8 cellular contexts compared by ENCODE assay signal in the genomic region with DNA sequence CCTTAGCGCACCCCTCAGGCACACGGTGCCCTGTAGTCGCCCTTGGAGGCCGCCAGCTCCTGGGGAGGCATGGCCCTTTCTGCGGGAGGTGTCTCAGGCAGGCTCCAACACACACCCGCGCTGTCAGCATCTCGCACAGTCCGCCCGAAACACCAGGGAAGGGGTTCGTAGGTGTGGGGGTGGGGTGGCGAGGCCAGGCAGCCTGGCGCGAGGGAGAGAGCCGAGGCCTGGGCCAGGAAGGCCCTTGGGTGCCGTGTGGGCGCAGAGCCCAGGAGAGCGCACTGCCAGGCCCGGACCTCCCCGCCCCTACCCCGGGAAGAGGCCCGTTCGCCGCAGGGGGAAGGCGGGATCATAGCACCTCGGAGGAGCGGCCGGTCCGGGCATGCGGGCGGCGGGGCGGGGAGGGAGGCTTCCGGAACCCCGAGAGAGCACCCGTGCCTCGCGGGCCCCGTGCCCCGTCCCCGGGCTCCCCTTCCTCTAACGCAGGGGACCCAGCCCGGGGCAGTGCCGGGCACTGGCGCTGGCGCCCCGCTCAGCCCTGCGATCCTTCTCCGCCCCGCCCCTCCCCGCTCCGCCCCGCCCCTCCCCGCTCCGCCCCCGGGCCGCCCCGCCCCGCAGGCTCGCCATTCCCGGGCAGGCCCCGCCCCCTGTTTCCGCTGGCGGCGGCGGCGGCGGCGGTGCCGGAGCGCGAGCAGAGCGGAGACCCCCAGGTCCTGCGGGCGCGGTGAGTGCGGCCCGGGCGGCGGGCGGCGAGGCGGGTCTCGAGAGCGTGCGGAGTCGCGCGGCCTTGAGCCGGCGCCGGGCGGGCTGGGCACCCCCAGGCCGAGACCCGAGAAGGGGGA. TPM values are rescaled to one million over a fixed set of nuclear protein-coding genes. Genes with fewer than 3 reads are reported as not detected.
DNase-seq lines count a peak whose midpoint lies in the region; ATAC-seq and TF ChIP-seq lines count a peak whose summit lies in the region.

A gene with protein sequence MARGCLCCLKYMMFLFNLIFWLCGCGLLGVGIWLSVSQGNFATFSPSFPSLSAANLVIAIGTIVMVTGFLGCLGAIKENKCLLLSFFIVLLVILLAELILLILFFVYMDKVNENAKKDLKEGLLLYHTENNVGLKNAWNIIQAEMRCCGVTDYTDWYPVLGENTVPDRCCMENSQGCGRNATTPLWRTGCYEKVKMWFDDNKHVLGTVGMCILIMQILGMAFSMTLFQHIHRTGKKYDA (plus strand): TSS at position 650 of the 842 bp plus-strand sequence. CDS start 123,815 bp downstream, outside the sequence.

- H3K4me1 ChIP-seq in esophagus squamous epithelium = peaks cover 16 to 75% (median 24%) of the 10 kb centered on the region in 3 donors
- peaks cover 0 to 3% of the 10 kb centered on the region in 2 donors for H3K4me1 ChIP-seq in naive thymus-derived CD4-positive, alpha-beta T cell (ENCODE audit: control insufficient read depth in 2 of 2, insufficient read depth in 2 of 2, low read length in 2 of 2)

- peaks cover 0 to 21% (median 13%) of the 10 kb centered on the region in 7 donors for H3K4me1 Mint-ChIP-seq in naive thymus-derived CD4-positive, alpha-beta T cell
- H3K4me1 Mint-ChIP-seq in stimulated activated naive B cell treated with anti-CD40 and anti-IgM and Interleukin-4, amounts not matched to agents 10 μg/mL and 1 μg/mL and 100 μg/mL, for 72 hours = peaks cover 2 to 15% of the 10 kb centered on the region in 2 donors

- peaks cover 0 to 31% (median 5%) of the 10 kb centered on the region in 5 donors for H3K27me3 Mint-ChIP-seq in naive thymus-derived CD4-positive, alpha-beta T cell
- peaks cover 13 to 16% of the 10 kb centered on the region in 2 donors for H3K27me3 Mint-ChIP-seq in stimulated activated naive B cell treated with anti-CD40 and anti-IgM and Interleukin-4, amounts not matched to agents 10 μg/mL and 1 μg/mL and 100 μg/mL, for 72 hours

- no peak for TF ChIP-seq CTCF in esophagus squamous epithelium (IDR thresholded peaks at IDR 0.05)

- peak within 1 kb of the TSS; percentile 94 to 96 (median 94) for H3K27ac ChIP-seq in esophagus squamous epithelium
- H3K27ac ChIP-seq in naive thymus-derived CD4-positive, alpha-beta T cell (ENCODE audit: low read depth, low read length) = peak within 1 kb of the TSS; percentile 0

- H3K4me3 Mint-ChIP-seq in naive thymus-derived CD4-positive, alpha-beta T cell = peak within 1 kb of the TSS; percentile 75 to 90 (median 86)
- peak within 1 kb of the TSS; percentile 89 to 90 for H3K4me3 Mint-ChIP-seq in stimulated activated naive B cell treated with anti-CD40 and anti-IgM and Interleukin-4, amounts not matched to agents 10 μg/mL and 1 μg/mL and 100 μg/mL, for 72 hours

- WGBS in esophagus squamous epithelium, 2 donors = 2 to 16% methylated on average over 6 of the region's 95 CpGs

- H3K9me3 Mint-ChIP-seq in naive thymus-derived CD4-positive, alpha-beta T cell = no peaks in the 10 kb centered on the region
- no peaks in the 10 kb centered on the region for H3K9me3 Mint-ChIP-seq in stimulated activated naive B cell treated with anti-CD40 and anti-IgM and Interleukin-4, amounts not matched to agents 10 μg/mL and 1 μg/mL and 100 μg/mL, for 72 hours

- H3K9me3 ChIP-seq in esophagus squamous epithelium = no peaks in the 10 kb centered on the region
- no peaks in the 10 kb centered on the region for H3K9me3 ChIP-seq in naive thymus-derived CD4-positive, alpha-beta T cell (ENCODE audit: control insufficient read depth in 2 of 3, low read length in 3 of 3)

- no peaks in the 10 kb centered on the region for H3K27me3 ChIP-seq in esophagus squamous epithelium
- peaks cover 0 to 4% of the 10 kb centered on the region in 2 donors for H3K27me3 ChIP-seq in naive thymus-derived CD4-positive, alpha-beta T cell (ENCODE audit: control insufficient read depth in 2 of 2, insufficient read depth in 2 of 2, low read length in 2 of 2)

- H3K4me3 ChIP-seq in esophagus squamous epithelium = peak within 1 kb of the TSS; percentile 69 to 94 (median 90)
- peak within 1 kb of the TSS; percentile 64 for H3K4me3 ChIP-seq in naive thymus-derived CD4-positive, alpha-beta T cell (ENCODE audit: low read length)

- intact Hi-C loops in esophagus squamous epithelium (cut with DNase I) = no loop called here
- intact Hi-C loops in naive thymus-derived CD4-positive, alpha-beta T cell (cut with micrococcal nuclease) = loop anchor here in 1 of 2 donors (1.0 to 10.0 kb wide), 8 partner anchors 126 to 1245 kb away; a partner anchor contains a TSS

- peak in 2 of 4 donors; percentile 42 to 55 for TF ChIP-seq POLR2A in esophagus squamous epithelium (IDR thresholded peaks at IDR 0.05)

- peak within 1 kb of the TSS in 7 of 9 donors; percentile 26 to 70 (median 62) for H3K27ac Mint-ChIP-seq in naive thymus-derived CD4-positive, alpha-beta T cell
- H3K27ac Mint-ChIP-seq in stimulated activated naive B cell treated with anti-CD40 and anti-IgM and Interleukin-4, amounts not matched to agents 10 μg/mL and 1 μg/mL and 100 μg/mL, for 72 hours = peak within 1 kb of the TSS; percentile 82

- no peaks in the 10 kb centered on the region for H3K36me3 ChIP-seq in esophagus squamous epithelium
- H3K36me3 ChIP-seq in naive thymus-derived CD4-positive, alpha-beta T cell (ENCODE audit: control insufficient read depth in 2 of 3, insufficient read depth in 3 of 3, low read length in 3 of 3) = no peaks in the 10 kb centered on the region

- DNase-seq in NCI-H1694 treated with DMSO at 0.1 percent for 48 hours (lab: John Stamatoyannopoulos, UW) (peak; percentile 44), NCI-H1694 (lab: John Stamatoyannopoulos, UW) (no peak), NOMO-1 treated with DMSO at 0.1 percent for 48 hours (lab: John Stamatoyannopoulos, UW; ENCODE audit: unreplicated experiment) (peak; percentile 18), activated T-helper 1 cell treated with Interleukin-2 at 50 U/mL for 16 hours (ENCODE audit: low read depth) (peak; percentile 48), esophagus squamous epithelium (lab: John Stamatoyannopoulos, UW) (no peak)
- peak; percentile 19 to 83 (median 64) for DNase-seq in naive thymus-derived CD4-positive, alpha-beta T cell
- peak; percentile 11 for DNase-seq in stimulated activated naive B cell treated with anti-CD40 and anti-IgM and Interleukin-4, amounts not matched to agents 10 μg/mL and 1 μg/mL and 100 μg/mL, for 72 hours

- no peaks in the 10 kb centered on the region for H3K36me3 Mint-ChIP-seq in naive thymus-derived CD4-positive, alpha-beta T cell
- no peaks in the 10 kb centered on the region for H3K36me3 Mint-ChIP-seq in stimulated activated naive B cell treated with anti-CD40 and anti-IgM and Interleukin-4, amounts not matched to agents 10 μg/mL and 1 μg/mL and 100 μg/mL, for 72 hours

- CTCF ChIA-PET in naive thymus-derived CD4-positive, alpha-beta T cell (lab: Charles Lee) = interaction anchor here (1.1 kb wide), 1 partner anchor 198 kb away, joined by 3 read pairs; no protein-coding TSS in a partner anchor

- POLR2A ChIA-PET in naive thymus-derived CD4-positive, alpha-beta T cell (lab: Charles Lee) = no interaction called here

- ATAC-seq in HG03095 (IDR thresholded peaks at IDR 0.05; ENCODE audit: unreplicated experiment) = peak; percentile 56
- ATAC-seq in naive thymus-derived CD4-positive, alpha-beta T cell = peak; percentile 93
- peak; percentile 81 to 83 for ATAC-seq in stimulated activated naive B cell treated with anti-CD40 and anti-IgM and Interleukin-4, amounts not matched to agents 10 μg/mL and 1 μg/mL and 100 μg/mL, for 72 hours (replicated peaks)

RNA-seq across cellular contexts. Expression of the gene that starts here (rescaled TPM):
- total RNA-seq in esophagus squamous epithelium = 10 to 100 TPM; 10.6 to 23.7 (median 17.6) TPM
- total RNA-seq in naive thymus-derived CD4-positive, alpha-beta T cell = 1 to 10 TPM in 4 of 5 experiments, not detected in 1; 1.0 to 1.8 (median 1.3) TPM
- polyA plus RNA-seq in naive thymus-derived CD4-positive, alpha-beta T cell = under 1 TPM; 0.20 to 0.41 TPM

Comparison
In these comparisons a context has a peak if more than half of its experiments do, and no peak if none do; other contexts are left out.
1. RNA of the gene that starts here (total RNA-seq): 10.6 to 23.7 TPM in esophagus squamous epithelium; 1.0 to 1.8 TPM in naive thymus-derived CD4-positive, alpha-beta T cell; every median in the first group is over 4 times any median in the second.
2. DNase-seq: peak in NCI-H1694 treated with DMSO at 0.1 percent for 48 hours (single experiment), NOMO-1 treated with DMSO at 0.1 percent for 48 hours (single experiment), activated T-helper 1 cell treated with Interleukin-2 at 50 U/mL for 16 hours (single experiment), naive thymus-derived CD4-positive, alpha-beta T cell (9 of 9) and stimulated activated naive B cell treated with anti-CD40 and anti-IgM and Interleukin-4, amounts not matched to agents 10 μg/mL and 1 μg/mL and 100 μg/mL, for 72 hours (single experiment); none in NCI-H1694 (single experiment) and esophagus squamous epithelium (single experiment).
3. Peak in every context shown above with its lines, with median percentiles within 50 percentile points of each other: ATAC-seq.